ENCODE assay signal across 8 cellular contexts in the genomic region with DNA sequence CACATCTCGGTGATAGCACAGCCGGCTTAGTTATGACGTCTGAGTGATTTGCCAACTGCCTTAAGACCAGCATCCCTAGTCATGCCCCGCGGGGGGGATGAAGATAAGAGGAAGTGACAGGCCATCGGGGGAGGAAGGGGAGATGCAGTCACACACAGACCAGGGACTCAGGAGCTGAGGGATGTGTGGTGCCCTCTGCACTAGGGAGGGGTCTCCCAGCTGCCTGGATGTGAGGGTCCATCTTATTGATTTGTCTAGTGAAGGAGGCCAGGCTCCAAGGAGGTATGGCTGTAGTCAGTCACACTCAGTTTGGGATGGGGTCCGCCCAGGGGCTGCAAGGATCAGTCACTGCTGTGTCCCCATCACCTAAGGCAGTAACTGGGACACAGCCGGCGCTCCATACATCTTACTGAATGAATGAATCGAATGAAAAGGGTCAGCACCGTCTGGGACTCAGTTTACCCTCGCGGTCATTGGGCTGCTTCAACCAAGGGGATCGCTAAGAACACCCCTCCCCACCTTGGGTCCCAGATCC. TPM values are rescaled to one million over a fixed set of nuclear protein-coding genes. Genes with fewer than 3 reads are reported as not detected.
A peak's percentile ranks its signal among the peaks of the same experiment; 100 is the strongest.
DNase-seq lines count a peak whose midpoint lies in the region; ATAC-seq and TF ChIP-seq lines count a peak whose summit lies in the region.

No MANE protein-coding gene starts in this region.

- POLR2A ChIA-PET in CD4-positive, alpha-beta T cell (lab: Charles Lee) = no interaction called here
- POLR2A ChIA-PET in WTC11 (lab: Charles Lee) = interaction anchor here (1.1 kb wide), 1 partner anchor 26 kb away, joined by 3 read pairs; no protein-coding TSS in a partner anchor

- TF ChIP-seq RAD21 in neural cell (conservative IDR thresholded peaks at IDR 0.05) = no peak

- peak in 2 of 10 experiments; percentile 43 to 51 for DNase-seq in CD4-positive, alpha-beta T cell
- DNase-seq in Jurkat, Clone E6-1 (ENCODE audit: low read depth, low spot score) = no peak
- peak; percentile 38 for DNase-seq in WTC11 (ENCODE audit: low spot score)
- DNase-seq in fibroblast of gingiva (ENCODE audit: low read depth) = peak; percentile 44

- H3K9me2 ChIP-seq in neural cell (ENCODE audit: insufficient read depth, low read length) = no peaks in the 10 kb centered on the region

- H3K27ac Mint-ChIP-seq in CD4-positive, alpha-beta T cell = peak overlapping the region; percentile 74
- peak overlapping the region; percentile 89 for H3K27ac Mint-ChIP-seq in WTC11

- no peak for ATAC-seq in CD4-positive, alpha-beta T cell (ENCODE audit: poor library complexity)
- peak; percentile 3; the same call in 1 of the 2 replicates for ATAC-seq in WTC11
- ATAC-seq in HG02759 (IDR thresholded peaks at IDR 0.05; ENCODE audit: unreplicated experiment) = no peak
- no peak for ATAC-seq in HG02798 (IDR thresholded peaks at IDR 0.05; ENCODE audit: poor library complexity, unreplicated experiment)
- no peak for ATAC-seq in GM21723 (IDR thresholded peaks at IDR 0.05; ENCODE audit: unreplicated experiment)

- peak overlapping the region; percentile 91 for H3K4me3 Mint-ChIP-seq in CD4-positive, alpha-beta T cell
- H3K4me3 Mint-ChIP-seq in WTC11 = peak overlapping the region; percentile 92

- no peaks in the 10 kb centered on the region for H3K9me3 Mint-ChIP-seq in CD4-positive, alpha-beta T cell
- H3K9me3 Mint-ChIP-seq in WTC11 = no peaks in the 10 kb centered on the region

- no peaks in the 10 kb centered on the region for H3K27me3 ChIP-seq in CD4-positive, alpha-beta T cell (ENCODE audit: control insufficient read depth, insufficient read depth, low read length)
- H3K27me3 ChIP-seq in neural cell (ENCODE audit: insufficient read depth, low read depth, low read length) = no peaks in the 10 kb centered on the region

- no peaks in the 10 kb centered on the region for H3K36me3 Mint-ChIP-seq in CD4-positive, alpha-beta T cell (ENCODE audit: low read depth)
- no peaks in the 10 kb centered on the region for H3K36me3 Mint-ChIP-seq in WTC11

- H3F3A ChIP-seq in neural cell (ENCODE audit: insufficient read depth, low read length, poor library complexity, severe bottlenecking) = no peaks in the 10 kb centered on the region

- no peaks in the 10 kb centered on the region for H3K79me2 ChIP-seq in neural cell (replicated peaks; ENCODE audit: insufficient read depth, low read length)

- no peak overlapping the region for H3K27ac ChIP-seq in CD4-positive, alpha-beta T cell (ENCODE audit: low read depth, low read length)
- H3K27ac ChIP-seq in neural cell (ENCODE audit: low read length) = no peak overlapping the region

- no peaks in the 10 kb centered on the region for H3K36me3 ChIP-seq in neural cell (ENCODE audit: insufficient read depth, low read length)

- no peak for TF ChIP-seq CTCF in CD4-positive, alpha-beta T cell (IDR thresholded peaks at IDR 0.05)
- TF ChIP-seq CTCF in WTC11 (IDR thresholded peaks at IDR 0.05) = no peak
- no peak for TF ChIP-seq CTCF in neural cell (IDR thresholded peaks at IDR 0.05; ENCODE audit: poor library complexity, severe bottlenecking)

- intact Hi-C loops in CD4-positive, alpha-beta T cell (cut with DNase I, micrococcal nuclease) = loop anchor here in 1 of 2 experiments (5.0 kb wide), 1 partner anchor 199 kb away; no protein-coding TSS in a partner anchor

- peak overlapping the region; percentile 55 for H3K9ac ChIP-seq in neural cell (ENCODE audit: low read length)

- H3K9me3 ChIP-seq in CD4-positive, alpha-beta T cell (ENCODE audit: control insufficient read depth, low read length) = no peaks in the 10 kb centered on the region
- no peaks in the 10 kb centered on the region for H3K9me3 ChIP-seq in neural cell (ENCODE audit: low read length)

- H3K27me3 Mint-ChIP-seq in CD4-positive, alpha-beta T cell = no peaks in the 10 kb centered on the region
- peaks cover 48% of the 10 kb centered on the region for H3K27me3 Mint-ChIP-seq in WTC11 (ENCODE audit: low read depth)

- no peak for TF ChIP-seq EP300 in neural cell (conservative IDR thresholded peaks at IDR 0.05; ENCODE audit: poor library complexity, severe bottlenecking)

- H3K4me1 Mint-ChIP-seq in CD4-positive, alpha-beta T cell (ENCODE audit: low read depth) = peaks cover 53% of the 10 kb centered on the region
- H3K4me1 Mint-ChIP-seq in WTC11 = peaks cover 31% of the 10 kb centered on the region

- H3K4me2 ChIP-seq in neural cell (ENCODE audit: low read length) = peak overlapping the region; percentile 19

- no peaks in the 10 kb centered on the region for H4K20me1 ChIP-seq in neural cell (ENCODE audit: insufficient read depth)

- CTCF ChIA-PET in CD4-positive, alpha-beta T cell (lab: Charles Lee) = interaction anchor here (1.0 to 1.6 kb wide), 2 partner anchors 36 to 43 kb away, joined by 5 to 8 read pairs; no protein-coding TSS in a partner anchor
- CTCF ChIA-PET in WTC11 (lab: Charles Lee) = interaction anchor here (0.6 to 8.1 kb wide), 3 partner anchors 36 to 42 kb away, joined by 3 to 125 read pairs (median 7); no protein-coding TSS in a partner anchor

- H3K4me3 ChIP-seq in Jurkat, Clone E6-1 (ENCODE audit: low read length) = peak overlapping the region; percentile 59
- peak overlapping the region; percentile 62 for H3K4me3 ChIP-seq in neural cell (ENCODE audit: low read length)

- no peak overlapping the region for H2AFZ ChIP-seq in neural cell (ENCODE audit: low read depth, low read length)

TF ChIP-seq in WTC11, 78 proteins besides CTCF, POLR2A, EP300 and RAD21 (continues in another document):
- TF ChIP-seq, protein P1, sequence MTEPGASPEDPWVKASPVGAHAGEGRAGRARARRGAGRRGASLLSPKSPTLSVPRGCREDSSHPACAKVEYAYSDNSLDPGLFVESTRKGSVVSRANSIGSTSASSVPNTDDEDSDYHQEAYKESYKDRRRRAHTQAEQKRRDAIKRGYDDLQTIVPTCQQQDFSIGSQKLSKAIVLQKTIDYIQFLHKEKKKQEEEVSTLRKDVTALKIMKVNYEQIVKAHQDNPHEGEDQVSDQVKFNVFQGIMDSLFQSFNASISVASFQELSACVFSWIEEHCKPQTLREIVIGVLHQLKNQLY (CRISPR knock-in tag; IDR thresholded peaks at IDR 0.05) = no peak
- TF ChIP-seq SMAD3 (CRISPR knock-in tag; IDR thresholded peaks at IDR 0.05; ENCODE audit: borderline replicate concordance) = no peak
- TF ChIP-seq, protein P2, sequence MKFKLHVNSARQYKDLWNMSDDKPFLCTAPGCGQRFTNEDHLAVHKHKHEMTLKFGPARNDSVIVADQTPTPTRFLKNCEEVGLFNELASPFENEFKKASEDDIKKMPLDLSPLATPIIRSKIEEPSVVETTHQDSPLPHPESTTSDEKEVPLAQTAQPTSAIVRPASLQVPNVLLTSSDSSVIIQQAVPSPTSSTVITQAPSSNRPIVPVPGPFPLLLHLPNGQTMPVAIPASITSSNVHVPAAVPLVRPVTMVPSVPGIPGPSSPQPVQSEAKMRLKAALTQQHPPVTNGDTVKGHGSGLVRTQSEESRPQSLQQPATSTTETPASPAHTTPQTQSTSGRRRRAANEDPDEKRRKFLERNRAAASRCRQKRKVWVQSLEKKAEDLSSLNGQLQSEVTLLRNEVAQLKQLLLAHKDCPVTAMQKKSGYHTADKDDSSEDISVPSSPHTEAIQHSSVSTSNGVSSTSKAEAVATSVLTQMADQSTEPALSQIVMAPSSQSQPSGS (CRISPR knock-in tag; IDR thresholded peaks at IDR 0.05; ENCODE audit: borderline replicate concordance, low read depth) = no peak

TF ChIP-seq in neural cell, 6 proteins besides CTCF, POLR2A, EP300 and RAD21 (continues in another document):
- TF ChIP-seq MXI1 (conservative IDR thresholded peaks at IDR 0.05; ENCODE audit: poor library complexity, severe bottlenecking) (no peak), TAF1 (IDR thresholded peaks at IDR 0.05; ENCODE audit: low read depth) (no peak), POLR2AphosphoS5 (IDR thresholded peaks at IDR 0.05) (no peak), SMC3 (conservative IDR thresholded peaks at IDR 0.05; ENCODE audit: poor library complexity) (no peak)

RNA-seq across cellular contexts. Expression of a gene that starts 19.3 kb away (rescaled TPM):
- total RNA-seq in CD4-positive, alpha-beta T cell = 10 to 100 TPM; 32.5 to 32.6 TPM
- polyA plus RNA-seq in Jurkat, Clone E6-1 (2012; ENCODE audit: insufficient read depth, insufficient read length) = 125 TPM
- total RNA-seq in WTC11 (2021) = 43.7 to 60.6 TPM (median 60.1 TPM) in 3 replicates
- 69.2 and 80.8 TPM in 2 replicates for polyA plus RNA-seq in neural cell
- 32.4 and 36.9 TPM in 2 replicates for polyA minus RNA-seq in neural cell

RNA-seq across cellular contexts. Expression of a gene that starts 24.8 kb away (rescaled TPM):
- total RNA-seq in CD4-positive, alpha-beta T cell = 100 to 1,000 TPM; 422 to 424 TPM
- 1.1 TPM for polyA plus RNA-seq in Jurkat, Clone E6-1 (2012; ENCODE audit: insufficient read depth, insufficient read length)
- 2.3 to 7.2 TPM (median 5.4 TPM) in 3 replicates for total RNA-seq in WTC11 (2021)
- 1.4 and 2.1 TPM in 2 replicates for polyA plus RNA-seq in neural cell
- 13.8 and 14.4 TPM in 2 replicates for polyA minus RNA-seq in neural cell

RNA-seq across cellular contexts. Expression of a gene that starts 36.5 kb away (rescaled TPM):
- total RNA-seq in CD4-positive, alpha-beta T cell = under 1 TPM; 0.16 to 0.28 TPM
- 16.2 TPM for polyA plus RNA-seq in Jurkat, Clone E6-1 (2012; ENCODE audit: insufficient read depth, insufficient read length)
- total RNA-seq in WTC11 (2021) = 33.5 to 38.1 TPM (median 34.8 TPM) in 3 replicates
- polyA plus RNA-seq in neural cell = 2.3 and 2.4 TPM in 2 replicates
- 1.7 and 2.2 TPM in 2 replicates for polyA minus RNA-seq in neural cell

RNA-seq across cellular contexts. Expression of a gene that starts 38.1 kb away (rescaled TPM):
- total RNA-seq in CD4-positive, alpha-beta T cell = 1 to 10 TPM; 1.5 to 3.7 TPM
- polyA plus RNA-seq in Jurkat, Clone E6-1 (2012; ENCODE audit: insufficient read depth, insufficient read length) = 17.7 TPM
- total RNA-seq in WTC11 (2021) = 27.5 to 38.1 TPM (median 35.2 TPM) in 3 replicates
- polyA plus RNA-seq in neural cell = 0.74 TPM in 1 of 2 replicates, not detected in the other
- not detected in 2 replicates for polyA minus RNA-seq in neural cell

RNA-seq across cellular contexts. Expression of a gene that starts 53.9 kb away (rescaled TPM):
- under 1 TPM; 0.60 to 0.70 TPM for total RNA-seq in CD4-positive, alpha-beta T cell
- polyA plus RNA-seq in Jurkat, Clone E6-1 (2012; ENCODE audit: insufficient read depth, insufficient read length) = 3.5 TPM
- total RNA-seq in WTC11 (2021) = 25.1 to 27.8 TPM (median 27.4 TPM) in 3 replicates
- polyA plus RNA-seq in neural cell = 70.3 and 83.9 TPM in 2 replicates
- polyA minus RNA-seq in neural cell = 75.7 and 92.8 TPM in 2 replicates

Comparison
In these comparisons a context has a peak if more than half of its experiments do, and no peak if none do; other contexts are left out.
1. RNA of a gene that starts 24.8 kb away (total RNA-seq): 422 to 424 TPM in CD4-positive, alpha-beta T cell; 2.3 to 7.2 TPM in WTC11; every median in the first group is over 10 times any median in the second.
2. RNA of a gene that starts 36.5 kb away (total RNA-seq): 33.5 to 38.1 TPM in WTC11; 0.16 to 0.28 TPM in CD4-positive, alpha-beta T cell; every median in the first group is over 10 times any median in the second.